In the genomic region with DNA sequence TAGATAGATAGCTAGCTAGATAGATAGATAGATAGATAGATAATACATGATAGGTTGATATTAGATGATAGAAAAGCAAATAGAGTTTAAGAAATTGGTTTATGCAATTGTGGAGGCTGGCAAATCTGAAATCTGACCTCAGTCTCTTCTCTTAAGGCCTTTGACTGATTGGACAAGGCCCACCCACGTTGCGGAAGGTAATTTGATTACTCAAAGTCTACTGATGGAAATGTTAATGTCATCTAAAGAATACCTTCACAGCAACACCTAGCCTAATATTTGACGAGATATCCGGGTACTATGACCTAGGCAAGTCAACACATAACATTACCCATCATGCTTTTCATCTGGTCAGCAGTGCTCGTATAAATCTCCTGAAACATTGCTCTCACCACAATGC, we compare ENCODE assay signal across 22 cellular contexts.
A peak's percentile ranks its signal among the peaks of the same experiment; 100 is the strongest.
DNase-seq lines count a peak whose midpoint lies in the region; ATAC-seq, FAIRE-seq and TF ChIP-seq lines count a peak whose summit lies in the region.
"Had no signal": no experiment of that assay in that cellular context is flagged by ENCODE, and none has a peak within 500 bp of the region (broad histone marks: within the 10 kb centered on the region; RNA-seq: fewer than 3 reads in every experiment).

No MANE protein-coding gene starts in this region.

- H3K4me2 ChIP-seq in hepatocyte (no peak overlapping the region), OCI-LY7 (ENCODE audit: low read length) (no peak overlapping the region)
- H3K4me2 ChIP-seq: A549 had no signal

- peak; percentile 30 for FAIRE-seq in urothelium cell line (lab: Jason Lieb, UNC)
- FAIRE-seq: A549, D721Med, G401.6, GM12891, GM19239 had no signal

- H3K27me3 ChIP-seq in RWPE2 (ENCODE audit: insufficient read depth, poor library complexity, severe bottlenecking): no peaks in the 10 kb centered on the region
- H3K27me3 ChIP-seq in hepatocyte: no peaks in the 10 kb centered on the region

- H3K27ac ChIP-seq in HEK293 (ENCODE audit: extremely low read depth, low read depth, low read length) (no peak overlapping the region), RWPE2 (ENCODE audit: poor library complexity, severe bottlenecking) (no peak overlapping the region), hepatocyte (peak overlapping the region; percentile 79), OCI-LY7 (ENCODE audit: low read depth, low read length, poor library complexity, severe bottlenecking) (no peak overlapping the region)
- H3K27ac ChIP-seq: 22Rv1, C4-2B had no signal

- POLR2A ChIA-PET in HEK293 (lab: Yijun Ruan, JAX) (no interaction called here), OCI-LY7 (lab: Charles Lee) (no interaction called here)

- peaks cover 23% of the 10 kb centered on the region for H3K4me1 ChIP-seq in HEK293 (ENCODE audit: control insufficient read depth, insufficient read depth, low read length)
- H3K4me1 ChIP-seq in RWPE2 (ENCODE audit: insufficient read depth, poor library complexity, severe bottlenecking): peaks cover 20% of the 10 kb centered on the region
- peaks cover 59% of the 10 kb centered on the region for H3K4me1 ChIP-seq in hepatocyte (ENCODE audit: insufficient read depth)
- no peaks in the 10 kb centered on the region for H3K4me1 ChIP-seq in OCI-LY7 (ENCODE audit: insufficient read depth, low read length, poor library complexity, severe bottlenecking)

- ATAC-seq in RWPE2 (ENCODE audit: low read depth) (no peak), HG02885 (IDR thresholded peaks at IDR 0.05; ENCODE audit: poor library complexity, unreplicated experiment) (no peak)
- ATAC-seq: A549; CD8-positive, alpha-beta T cell had no signal

- 85% methylated on average over 5 of the region's 5 CpGs for WGBS in hepatocyte (ENCODE audit: low lambda C conversion rate, missing lambda C conversion rate)

- no peaks in the 10 kb centered on the region for H3K36me3 ChIP-seq in HEK293 (ENCODE audit: control insufficient read depth in 2 of 2, insufficient read depth in 1 of 2, low read length in 2 of 2)
- no peaks in the 10 kb centered on the region for H3K36me3 ChIP-seq in RWPE2 (ENCODE audit: low read depth)
- no peaks in the 10 kb centered on the region for H3K36me3 ChIP-seq in hepatocyte (replicated peaks; ENCODE audit: insufficient read depth, low read depth)
- H3K36me3 ChIP-seq in OCI-LY7 (ENCODE audit: insufficient read depth, low read length): no peaks in the 10 kb centered on the region; the same call in 1 of the 2 replicates

- H3K9me3 ChIP-seq in HEK293 (ENCODE audit: control insufficient read depth, insufficient read depth, low read depth, low read length) (no peaks in the 10 kb centered on the region), RWPE2 (ENCODE audit: severe bottlenecking) (peaks cover 4% of the 10 kb centered on the region), hepatocyte (ENCODE audit: low read depth) (no peaks in the 10 kb centered on the region), OCI-LY7 (ENCODE audit: low read length) (0 out of 2 replicates have a peak, but pooled peaks cover 7% of the 10 kb centered on the region)

- intact Hi-C loops in OCI-LY7 (cut with micrococcal nuclease; ENCODE audit: unreplicated experiment): no loop called here

- CTCF ChIA-PET in HEK293 (lab: Yijun Ruan, JAX): no interaction called here
- CTCF ChIA-PET in OCI-LY7 (lab: Charles Lee; ENCODE audit: unreplicated experiment): no interaction called here

- H3K9me2 ChIP-seq in hepatocyte (replicated peaks; ENCODE audit: insufficient read depth) (no peaks in the 10 kb centered on the region), OCI-LY7 (ENCODE audit: insufficient read depth, low read length) (no peaks in the 10 kb centered on the region)

- DNase-seq in RWPE2 (ENCODE audit: low spot score): peak; percentile 7
- no peak for DNase-seq in hepatocyte (ENCODE audit: low spot score)
- no peak for DNase-seq in urothelium cell line (ENCODE audit: low spot score)
- no peak for DNase-seq in amniotic stem cell (lab: John Stamatoyannopoulos, UW)
- DNase-seq in OCI-LY7 (ENCODE audit: low spot score): no peak
- DNase-seq: AML-193; Caco-2; Calu3; CD4-positive, alpha-beta T cell; CD8-positive, alpha-beta T cell; DMS79 treated with DMSO at 0.1 percent for 48 hours; GF-D8 had no signal

- H3K4me3 ChIP-seq in HEK293 (ENCODE audit: low read depth, low read length): no peak overlapping the region
- H3K4me3 ChIP-seq in RWPE2 (ENCODE audit: severe bottlenecking): no peak overlapping the region
- no peak overlapping the region for H3K4me3 ChIP-seq in hepatocyte
- H3K4me3 ChIP-seq in OCI-LY7 (ENCODE audit: low read depth, low read length, poor library complexity, severe bottlenecking): no peak overlapping the region
- H3K4me3 ChIP-seq: A549; BLaER1 treated with 17β-estradiol and CSF1 and Interleukin-3, amounts not matched to agents 10 nM and 100 nM had no signal

- no peaks in the 10 kb centered on the region for H3K79me2 ChIP-seq in hepatocyte
- H3K79me2 ChIP-seq in OCI-LY7 (ENCODE audit: insufficient read depth, low read depth, low read length): no peaks in the 10 kb centered on the region

- no peak overlapping the region for H2AFZ ChIP-seq in hepatocyte
- H2AFZ ChIP-seq in OCI-LY7 (ENCODE audit: low read length): no peak overlapping the region

- H4K20me1 ChIP-seq in hepatocyte (ENCODE audit: insufficient read depth, poor library complexity, severe bottlenecking): no peaks in the 10 kb centered on the region
- H4K20me1 ChIP-seq in OCI-LY7 (ENCODE audit: insufficient read depth, low read length): no peaks in the 10 kb centered on the region
- H4K20me1 ChIP-seq: BLaER1 treated with 17β-estradiol and CSF1 and Interleukin-3, amounts not matched to agents 10 nM and 100 nM had no signal

- no TSS peak for BruUV-seq in OCI-LY7 (replicated peaks; lab: Mats Ljungman, UMichigan)

- TF ChIP-seq CTCF in HEK293 (tag by site-specific recombination; IDR thresholded peaks at IDR 0.05): no peak
- no peak for TF ChIP-seq CTCF in RWPE2 (IDR thresholded peaks at IDR 0.05; ENCODE audit: poor library complexity, severe bottlenecking)
- no peak for TF ChIP-seq CTCF in hepatocyte (IDR thresholded peaks at IDR 0.05; ENCODE audit: poor library complexity)
- no peak for TF ChIP-seq CTCF in OCI-LY7 (conservative IDR thresholded peaks at IDR 0.05; ENCODE audit: low read length)

TF ChIP-seq in HEK293, 187 proteins besides CTCF, POLR2A, EP300 and RAD21:
- peak; percentile 61; the same call in 1 of the 2 replicates for TF ChIP-seq ZNF10 (tag by site-specific recombination; IDR thresholded peaks at IDR 0.05)
- no peak for TF ChIP-seq ZXDB (tag by site-specific recombination; IDR thresholded peaks at IDR 0.05)
TF ChIP-seq in HEK293: peak in this region for 1.
